ENCODE assay signal across 9 cellular contexts in the genomic region with DNA sequence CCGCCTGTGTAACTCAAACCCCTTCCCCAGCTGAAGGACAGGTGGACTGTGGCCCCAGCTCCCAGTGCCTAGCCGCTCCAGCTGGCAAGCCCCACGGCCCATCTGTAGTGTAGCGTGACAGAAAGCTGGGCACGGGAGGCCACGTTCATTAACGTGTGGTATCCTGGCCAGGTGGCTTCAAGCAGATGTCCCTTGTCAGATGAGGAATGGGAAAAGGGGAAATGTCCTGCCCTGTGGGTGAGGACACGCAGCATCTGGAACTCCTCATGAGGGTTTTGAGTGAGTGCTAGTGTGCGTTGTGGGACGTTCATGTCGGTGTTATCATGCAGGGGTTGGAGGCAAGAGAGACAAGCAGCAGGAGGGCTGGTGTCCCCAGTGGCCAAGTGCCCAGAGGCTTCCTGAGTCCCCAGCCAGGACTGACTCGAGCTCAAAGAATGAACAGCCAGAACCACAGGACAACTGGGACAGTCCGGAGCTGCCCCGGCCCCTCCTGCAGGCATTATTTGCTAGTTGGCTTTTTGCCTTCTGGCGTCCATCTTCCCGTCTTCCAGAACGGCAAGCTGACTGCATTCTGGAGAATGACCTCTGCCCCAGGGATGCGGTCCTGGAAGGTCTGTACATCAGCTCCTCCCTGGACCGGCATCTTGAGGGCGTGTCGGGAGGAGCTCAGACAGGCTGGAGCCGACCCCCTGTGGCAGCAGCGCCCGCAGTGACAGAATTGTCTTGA. TPM values are rescaled to one million over a fixed set of nuclear protein-coding genes. Genes with fewer than 3 reads are reported as not detected.
A peak's percentile ranks its signal among the peaks of the same experiment; 100 is the strongest.
DNase-seq lines count a peak whose midpoint lies in the region; ATAC-seq and TF ChIP-seq lines count a peak whose summit lies in the region.
"Had no signal": no experiment of that assay in that cellular context is flagged by ENCODE, and none has a peak within 500 bp of the region (broad histone marks: within the 10 kb centered on the region; RNA-seq: fewer than 3 reads in every experiment).

No MANE protein-coding gene starts in this region.

- H3K36me3 ChIP-seq in cardiac muscle cell (no peaks in the 10 kb centered on the region), gastrocnemius medialis (no peaks in the 10 kb centered on the region)

- H3K36me3 Mint-ChIP-seq in mesothelial cell of epicardium, result no peaks in the 10 kb centered on the region

- H3K4me1 Mint-ChIP-seq in mesothelial cell of epicardium, result peaks cover 4% of the 10 kb centered on the region

- no peaks in the 10 kb centered on the region for H3K9me3 Mint-ChIP-seq in mesothelial cell of epicardium
- H3K9me3 Mint-ChIP-seq: activated naive CD4-positive, alpha-beta T cell treated with anti-CD3 and anti-CD28 coated beads for 36 hours had no signal

- intact Hi-C loops in gastrocnemius medialis (cut with DNase I; ENCODE audit: low total_unique reads), result loop anchor here (1.0 kb wide), 1 partner anchor 17 kb away; no protein-coding TSS in a partner anchor

- no peak for TF ChIP-seq CTCF in RWPE1 (conservative IDR thresholded peaks at IDR 0.05; ENCODE audit: low read depth)
- no peak for TF ChIP-seq CTCF in cardiac muscle cell (IDR thresholded peaks at IDR 0.05; ENCODE audit: low read depth, low read length)
- no peak for TF ChIP-seq CTCF in gastrocnemius medialis (IDR thresholded peaks at IDR 0.05 in 4 of 5, conservative IDR thresholded peaks at IDR 0.05 in 1 of 5)
- TF ChIP-seq CTCF in mesothelial cell of epicardium (IDR thresholded peaks at IDR 0.05; ENCODE audit: unreplicated experiment), result no peak

- H3K27ac ChIP-seq in RWPE1 (peak overlapping the region; percentile 7; the same call in 1 of the 2 replicates), cardiac muscle cell (peak overlapping the region; percentile 91), gastrocnemius medialis (peak overlapping the region; percentile 56 to 74 (median 65))

- no peaks in the 10 kb centered on the region for H3K27me3 Mint-ChIP-seq in mesothelial cell of epicardium (ENCODE audit: low read depth)

- in situ Hi-C loops in gastrocnemius medialis (cut with MboI; ENCODE audit: low sequenced_read_pairs in 4 of 4), result loop anchor here in 1 of 4 donors (25.0 kb wide), 1 partner anchor 340 kb away; a partner anchor contains a TSS

- DNase-seq in GM03348 (ENCODE audit: low spot score) (peak; percentile 78), RWPE1 (ENCODE audit: low spot score) (no peak), cardiac muscle cell (ENCODE audit: low read depth in 1 of 2, low spot score in 1 of 2) (peak; percentile 30 to 78), gastrocnemius medialis (peak; percentile 40 to 59), activated gamma-delta T cell (lab: John Stamatoyannopoulos, UW) (no peak), mesothelial cell of epicardium (ENCODE audit: low spot score in 2 of 2, unreplicated experiment in 2 of 2) (no peak)
- DNase-seq in stimulated activated CD4-positive, alpha-beta T cell treated with anti-CD3 and anti-CD28 coated beads, Interleukin-4, amount 100 ng/mL, for 24 hours, result no peak
- DNase-seq: activated naive CD4-positive, alpha-beta T cell treated with anti-CD3 and anti-CD28 coated beads for 36 hours had no signal

- POLR2A ChIA-PET in RWPE1 (lab: Yijun Ruan, JAX; ENCODE audit: low non-redundant PET), result no interaction called here

- H3K4me3 ChIP-seq in cardiac muscle cell (no peak overlapping the region), gastrocnemius medialis (peak overlapping the region in 3 of 4 donors; percentile 1 to 24 (median 9))

- TF ChIP-seq POLR2A in gastrocnemius medialis (IDR thresholded peaks at IDR 0.05), result no peak

- H3K27me3 ChIP-seq in cardiac muscle cell (no peaks in the 10 kb centered on the region), gastrocnemius medialis (no peaks in the 10 kb centered on the region)

- CTCF ChIA-PET in RWPE1 (lab: Yijun Ruan, JAX), result interaction anchor here (1.1 kb wide), 1 partner anchor 12 kb away, joined by 3 read pairs; no protein-coding TSS in a partner anchor

- H3K4me1 ChIP-seq in cardiac muscle cell (ENCODE audit: low read depth), result peaks cover 16% of the 10 kb centered on the region
- peaks cover 11 to 18% of the 10 kb centered on the region in 2 donors for H3K4me1 ChIP-seq in gastrocnemius medialis

- H3K4me3 Mint-ChIP-seq in mesothelial cell of epicardium, result no peak overlapping the region
- H3K4me3 Mint-ChIP-seq: activated naive CD4-positive, alpha-beta T cell treated with anti-CD3 and anti-CD28 coated beads for 36 hours had no signal

- no peak overlapping the region for H3K27ac Mint-ChIP-seq in mesothelial cell of epicardium
- H3K27ac Mint-ChIP-seq: activated naive CD4-positive, alpha-beta T cell treated with anti-CD3 and anti-CD28 coated beads for 36 hours had no signal

- H3K9me3 ChIP-seq in cardiac muscle cell (ENCODE audit: low read depth) (no peaks in the 10 kb centered on the region), gastrocnemius medialis (no peaks in the 10 kb centered on the region)

- ATAC-seq in gastrocnemius medialis (peak; percentile 66 to 71), HG03280 (IDR thresholded peaks at IDR 0.05; ENCODE audit: unreplicated experiment) (no peak)

RNA-seq across cellular contexts. Expression of a gene that starts 19.3 kb away (rescaled TPM):
- total RNA-seq in cardiac muscle cell (5.7 and 8.5 TPM in 2 replicates), gastrocnemius medialis (1 to 10 TPM; 3.2 to 6.3 (median 5.1) TPM), mesothelial cell of epicardium (8.5 to 11.8 TPM (median 9.2 TPM) in 3 replicates)
- 10.5 TPM in 2 replicates for polyA plus RNA-seq in cardiac muscle cell

RNA-seq across cellular contexts. Expression of a gene that starts 45.9 kb away (rescaled TPM):
- total RNA-seq in cardiac muscle cell, result 14.2 and 28.2 TPM in 2 replicates
- 23.4 and 65.8 TPM in 2 replicates for polyA plus RNA-seq in cardiac muscle cell
- total RNA-seq in gastrocnemius medialis, result 10 to 100 TPM; 20.2 to 29.1 (median 22.0) TPM
- total RNA-seq in mesothelial cell of epicardium, result 25.4 to 26.6 TPM (median 25.8 TPM) in 3 replicates

Comparison
In these comparisons a context has a peak if more than half of its experiments do, and no peak if none do; other contexts are left out.
1. DNase-seq: peak in GM03348 (single experiment), cardiac muscle cell (2 of 2) and gastrocnemius medialis (2 of 2); none in RWPE1 (single experiment), activated gamma-delta T cell (single experiment), stimulated activated CD4-positive, alpha-beta T cell treated with anti-CD3 and anti-CD28 coated beads, Interleukin-4, amount 100 ng/mL, for 24 hours (single experiment) and mesothelial cell of epicardium (0 of 2).
2. H3K27ac ChIP-seq: peak in every context shown above with its lines; median percentile 91 in cardiac muscle cell; 65 in gastrocnemius medialis; 7 in RWPE1.